ENCODE assay signal across 2 cellular contexts in the genomic region with DNA sequence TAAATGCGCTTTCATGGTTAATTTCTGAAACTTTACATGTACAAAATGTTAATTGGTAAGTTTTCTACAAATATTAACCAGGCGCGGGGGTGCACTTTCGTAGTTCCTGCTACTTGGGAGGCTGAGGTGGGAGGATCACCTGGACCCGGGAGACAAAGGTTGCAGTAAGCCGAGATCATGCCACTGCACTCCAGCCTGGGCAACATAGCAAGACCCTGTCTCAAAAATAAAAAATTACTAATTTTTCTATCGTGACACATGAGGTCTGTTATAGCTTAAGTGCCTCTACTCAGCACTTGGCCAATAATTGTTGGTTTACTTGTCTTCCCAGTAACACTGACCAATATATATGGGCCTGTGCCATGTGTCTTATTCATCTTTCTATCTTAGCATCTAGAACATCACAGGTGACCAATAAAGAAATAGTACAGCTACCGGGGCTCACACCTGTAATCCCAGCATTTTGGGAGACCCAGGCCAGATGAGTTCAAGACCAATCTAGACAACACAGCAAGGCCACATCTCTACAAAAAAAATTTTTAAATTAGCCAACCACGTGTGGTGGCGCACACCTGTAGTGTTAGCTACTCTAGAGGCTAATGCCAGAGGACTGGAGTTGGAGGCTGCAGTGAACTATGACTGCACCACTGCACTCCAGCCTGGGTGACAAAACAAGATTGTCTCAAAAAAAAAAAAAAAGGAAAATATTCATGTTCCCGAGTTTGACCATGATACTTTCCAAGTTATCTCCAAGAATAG.
TF ChIP-seq lines count a peak whose summit lies in the region.

No MANE protein-coding gene starts in this region.

TF ChIP-seq in HepG2, 621 proteins besides CTCF, POLR2A, EP300 and RAD21:
- TF ChIP-seq ZNF7 (CRISPR knock-in tag; IDR thresholded peaks at IDR 0.05): peak; percentile 82
- no peak for TF ChIP-seq ZNF335 (CRISPR knock-in tag; IDR thresholded peaks at IDR 0.05)
- TF ChIP-seq ZNF550 (CRISPR knock-in tag; IDR thresholded peaks at IDR 0.05; ENCODE audit: borderline replicate concordance): no peak
- TF ChIP-seq, protein P1, sequence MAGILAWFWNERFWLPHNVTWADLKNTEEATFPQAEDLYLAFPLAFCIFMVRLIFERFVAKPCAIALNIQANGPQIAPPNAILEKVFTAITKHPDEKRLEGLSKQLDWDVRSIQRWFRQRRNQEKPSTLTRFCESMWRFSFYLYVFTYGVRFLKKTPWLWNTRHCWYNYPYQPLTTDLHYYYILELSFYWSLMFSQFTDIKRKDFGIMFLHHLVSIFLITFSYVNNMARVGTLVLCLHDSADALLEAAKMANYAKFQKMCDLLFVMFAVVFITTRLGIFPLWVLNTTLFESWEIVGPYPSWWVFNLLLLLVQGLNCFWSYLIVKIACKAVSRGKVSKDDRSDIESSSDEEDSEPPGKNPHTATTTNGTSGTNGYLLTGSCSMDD (CRISPR knock-in tag; IDR thresholded peaks at IDR 0.05): no peak
- no peak for TF ChIP-seq PLRG1 (conservative IDR thresholded peaks at IDR 0.05)
- TF ChIP-seq ZNF567 (CRISPR knock-in tag; IDR thresholded peaks at IDR 0.05; ENCODE audit: borderline replicate concordance): no peak
- no peak for TF ChIP-seq SUZ12 (IDR thresholded peaks at IDR 0.05; ENCODE audit: low read depth, low read length)
- no peak for TF ChIP-seq MAFF (IDR thresholded peaks at IDR 0.05; ENCODE audit: low read depth, low read length)
- TF ChIP-seq THAP11 (CRISPR knock-in tag; IDR thresholded peaks at IDR 0.05): no peak
- TF ChIP-seq, protein P2, sequence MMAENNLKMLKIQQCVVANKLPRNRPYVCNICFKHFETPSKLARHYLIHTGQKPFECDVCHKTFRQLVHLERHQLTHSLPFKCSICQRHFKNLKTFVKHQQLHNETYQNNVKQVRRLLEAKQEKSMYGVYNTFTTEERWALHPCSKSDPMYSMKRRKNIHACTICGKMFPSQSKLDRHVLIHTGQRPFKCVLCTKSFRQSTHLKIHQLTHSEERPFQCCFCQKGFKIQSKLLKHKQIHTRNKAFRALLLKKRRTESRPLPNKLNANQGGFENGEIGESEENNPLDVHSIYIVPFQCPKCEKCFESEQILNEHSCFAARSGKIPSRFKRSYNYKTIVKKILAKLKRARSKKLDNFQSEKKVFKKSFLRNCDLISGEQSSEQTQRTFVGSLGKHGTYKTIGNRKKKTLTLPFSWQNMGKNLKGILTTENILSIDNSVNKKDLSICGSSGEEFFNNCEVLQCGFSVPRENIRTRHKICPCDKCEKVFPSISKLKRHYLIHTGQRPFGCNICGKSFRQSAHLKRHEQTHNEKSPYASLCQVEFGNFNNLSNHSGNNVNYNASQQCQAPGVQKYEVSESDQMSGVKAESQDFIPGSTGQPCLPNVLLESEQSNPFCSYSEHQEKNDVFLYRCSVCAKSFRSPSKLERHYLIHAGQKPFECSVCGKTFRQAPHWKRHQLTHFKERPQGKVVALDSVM (CRISPR knock-in tag; IDR thresholded peaks at IDR 0.05): 0 out of 2 replicates have a peak, but pooled peaks have one; percentile 61
- peak; percentile 90 for TF ChIP-seq ZNF121 (CRISPR knock-in tag; IDR thresholded peaks at IDR 0.05)
- TF ChIP-seq ZNF781 (CRISPR knock-in tag; IDR thresholded peaks at IDR 0.05; ENCODE audit: borderline replicate concordance, not compliant biosample characterization): no peak
- TF ChIP-seq KMT2B (CRISPR knock-in tag; IDR thresholded peaks at IDR 0.05): no peak

TF ChIP-seq in GM12891, 5 proteins besides CTCF, POLR2A, EP300 and RAD21 (continued from another document):
- TF ChIP-seq SPI1 (IDR thresholded peaks at IDR 0.05; ENCODE audit: low read depth, low read length) (no peak), TAF1 (IDR thresholded peaks at IDR 0.05; ENCODE audit: low read depth, low read length) (no peak), POU2F2 (IDR thresholded peaks at IDR 0.05; ENCODE audit: low read depth, low read length) (no peak), PAX5 (IDR thresholded peaks at IDR 0.05; ENCODE audit: insufficient read depth, low read length, severe bottlenecking) (no peak)
